Comparison of ENCODE assay signal across 14 cellular contexts in genomic region chr12:95545303-95545702, GRCh38. TPM values are rescaled to one million over a fixed set of nuclear protein-coding genes. Genes with fewer than 3 reads are reported as not detected.
DNase-seq lines count a peak whose midpoint lies in the region; ATAC-seq, FAIRE-seq and TF ChIP-seq lines count a peak whose summit lies in the region.
"Had no signal": no experiment of that assay in that cellular context is flagged by ENCODE, and none has a peak within 500 bp of the region (broad histone marks: within the 10 kb centered on the region; RNA-seq: fewer than 3 reads in every experiment).

No MANE protein-coding gene starts in this region.

- peaks cover 4% of the 10 kb centered on the region for H3K9me3 Mint-ChIP-seq in astrocyte (ENCODE audit: unreplicated experiment)

- H3K27ac ChIP-seq in HEK293 (ENCODE audit: extremely low read depth, low read depth, low read length): peak overlapping the region; percentile 47; the same call in 1 of the 2 replicates
- no peak overlapping the region for H3K27ac ChIP-seq in astrocyte (ENCODE audit: low read depth, low read length)
- H3K27ac ChIP-seq in iPS-18a (ENCODE audit: low read length): peak overlapping the region; percentile 44
- H3K27ac ChIP-seq in mesendoderm (ENCODE audit: low read depth, low read length): no peak overlapping the region

- WGBS in mesendoderm (ENCODE audit: extremely low coverage, insufficient coverage, low lambda C conversion rate): no CpG with 5 or more reads among the region's 4 CpGs

- ATAC-seq in GM21619 (IDR thresholded peaks at IDR 0.05; ENCODE audit: unreplicated experiment): no peak
- ATAC-seq in HG02885 (IDR thresholded peaks at IDR 0.05; ENCODE audit: poor library complexity, unreplicated experiment): no peak
- ATAC-seq: HepG2 had no signal

- H3K4me2 ChIP-seq in astrocyte (ENCODE audit: low read length) (no peak overlapping the region), mesendoderm (ENCODE audit: low read length) (no peak overlapping the region)

- H3K56ac ChIP-seq in mesendoderm (ENCODE audit: low read length): no peak overlapping the region

- H3K4me1 Mint-ChIP-seq in astrocyte (ENCODE audit: low read depth, unreplicated experiment): peaks cover 13% of the 10 kb centered on the region

- H3K27me3 Mint-ChIP-seq in astrocyte (ENCODE audit: low read depth, unreplicated experiment): no peaks in the 10 kb centered on the region

- no peak overlapping the region for H2BK15ac ChIP-seq in mesendoderm (replicated peaks; ENCODE audit: low read depth)

- peak overlapping the region; percentile 5 for H3K4me3 Mint-ChIP-seq in astrocyte (ENCODE audit: unreplicated experiment)

- no peaks in the 10 kb centered on the region for H3K36me3 ChIP-seq in HEK293 (ENCODE audit: control insufficient read depth in 2 of 2, insufficient read depth in 1 of 2, low read length in 2 of 2)
- H3K36me3 ChIP-seq in astrocyte (ENCODE audit: insufficient read depth, low read length): no peaks in the 10 kb centered on the region
- H3K36me3 ChIP-seq in iPS-18a (ENCODE audit: control insufficient read depth, low read depth, low read length): no peaks in the 10 kb centered on the region
- no peaks in the 10 kb centered on the region for H3K36me3 ChIP-seq in mesendoderm (ENCODE audit: control insufficient read depth, insufficient read depth, low read length)

- DNase-seq in astrocyte (ENCODE audit: low read depth) (no peak), NOMO-1 treated with DMSO at 0.1 percent for 48 hours (lab: John Stamatoyannopoulos, UW; ENCODE audit: unreplicated experiment) (no peak), mesendoderm (no peak)
- DNase-seq: Calu3; CD4-positive, alpha-beta memory T cell; MM.1S; NCI-H1694; NCI-H226 had no signal

- POLR2A ChIA-PET in HEK293 (lab: Yijun Ruan, JAX): interaction anchor here (0.8 kb wide), 1 partner anchor 72 kb away, joined by 3 read pairs; the partner anchor contains the start of gene METAP2

- no peaks in the 10 kb centered on the region for H3K9me3 ChIP-seq in HEK293 (ENCODE audit: control insufficient read depth, insufficient read depth, low read depth, low read length)
- H3K9me3 ChIP-seq in astrocyte (ENCODE audit: insufficient read depth, low read depth, low read length): peaks cover 7% of the 10 kb centered on the region
- H3K9me3 ChIP-seq in iPS-18a (ENCODE audit: control insufficient read depth, low read depth, low read length): no peaks in the 10 kb centered on the region

- no peak overlapping the region for H2BK120ac ChIP-seq in mesendoderm (ENCODE audit: low read depth, low read length)

- H2BK5ac ChIP-seq in mesendoderm (ENCODE audit: low read length): no peak overlapping the region

- H3K27me3 ChIP-seq in astrocyte (ENCODE audit: insufficient read depth, low read length) (peaks cover 19% of the 10 kb centered on the region), iPS-18a (ENCODE audit: control insufficient read depth, insufficient read depth, low read length) (no peaks in the 10 kb centered on the region), mesendoderm (ENCODE audit: insufficient read depth, low read length, poor library complexity) (no peaks in the 10 kb centered on the region)

- H4K5ac ChIP-seq in mesendoderm (ENCODE audit: low read length): no peak overlapping the region

- no peak overlapping the region for H4K8ac ChIP-seq in mesendoderm (ENCODE audit: low read depth, low read length)

- TF ChIP-seq CTCF in HEK293 (tag by site-specific recombination; IDR thresholded peaks at IDR 0.05) (no peak), astrocyte (IDR thresholded peaks at IDR 0.05; ENCODE audit: insufficient read depth, low read depth, low read length) (no peak)

- no peak overlapping the region for H2AK5ac ChIP-seq in mesendoderm (ENCODE audit: low read length)

- H3K18ac ChIP-seq in mesendoderm (ENCODE audit: low read length): no peak overlapping the region

- no peaks in the 10 kb centered on the region for H3K36me3 Mint-ChIP-seq in astrocyte (ENCODE audit: low read depth, unreplicated experiment)

- H3K9ac ChIP-seq in astrocyte (ENCODE audit: low read length) (no peak overlapping the region), iPS-18a (ENCODE audit: low read length) (peak overlapping the region; percentile 83), mesendoderm (ENCODE audit: low read length) (no peak overlapping the region)

- FAIRE-seq in astrocyte (lab: Jason Lieb, UNC): no peak
- FAIRE-seq: HepG2 had no signal

- H3K79me2 ChIP-seq in astrocyte (ENCODE audit: insufficient read depth, low read length) (no peaks in the 10 kb centered on the region), mesendoderm (ENCODE audit: control insufficient read depth, insufficient read depth, low read length) (peaks cover 1% of the 10 kb centered on the region)

- H3K4ac ChIP-seq in mesendoderm (ENCODE audit: low read depth, low read length): no peak overlapping the region

- H3K79me1 ChIP-seq in mesendoderm (ENCODE audit: low read length): no peaks in the 10 kb centered on the region

- no peak overlapping the region for H3K23ac ChIP-seq in mesendoderm (ENCODE audit: low read length)

- no peaks in the 10 kb centered on the region for H4K20me1 ChIP-seq in astrocyte (ENCODE audit: insufficient read depth, low read length)

- no peak overlapping the region for H3K4me3 ChIP-seq in HEK293 (ENCODE audit: low read depth, low read length)
- no peak overlapping the region for H3K4me3 ChIP-seq in astrocyte (ENCODE audit: insufficient read depth, low read depth, low read length)
- H3K4me3 ChIP-seq in iPS-18a (ENCODE audit: low read length): peak overlapping the region; percentile 99
- no peak overlapping the region for H3K4me3 ChIP-seq in mesendoderm (ENCODE audit: low read length)

- no peak overlapping the region for H2AFZ ChIP-seq in astrocyte (ENCODE audit: low read depth, low read length)

- H3K4me1 ChIP-seq in HEK293 (ENCODE audit: control insufficient read depth, insufficient read depth, low read length) (peaks cover 16% of the 10 kb centered on the region; the same call in 1 of the 2 replicates), astrocyte (ENCODE audit: insufficient read depth, low read length) (no peaks in the 10 kb centered on the region), iPS-18a (ENCODE audit: control insufficient read depth, low read depth, low read length) (peaks cover 26% of the 10 kb centered on the region), mesendoderm (ENCODE audit: control insufficient read depth, low read depth, low read length) (peaks cover 4% of the 10 kb centered on the region)

- CTCF ChIA-PET in HEK293 (lab: Yijun Ruan, JAX): interaction anchor here (1.4 kb wide), 1 partner anchor 11 kb away, joined by 9 read pairs; no protein-coding TSS in a partner anchor

- H3K27ac Mint-ChIP-seq in astrocyte (ENCODE audit: unreplicated experiment): no peak overlapping the region

TF ChIP-seq in HEK293, 187 proteins besides CTCF, POLR2A, EP300 and RAD21:
- no peak for TF ChIP-seq SP2 (tag by site-specific recombination; IDR thresholded peaks at IDR 0.05)
- TF ChIP-seq ZNF660 (tag by site-specific recombination; IDR thresholded peaks at IDR 0.05): 0 out of 2 replicates have a peak, but pooled peaks have one; percentile 35
- no peak for TF ChIP-seq ATF2 (tag by site-specific recombination; IDR thresholded peaks at IDR 0.05; ENCODE audit: low read depth)
- TF ChIP-seq ZNF423 (tag by site-specific recombination; IDR thresholded peaks at IDR 0.05): no peak
- TF ChIP-seq ZNF843 (tag by site-specific recombination; IDR thresholded peaks at IDR 0.05): no peak
- no peak for TF ChIP-seq AEBP2 (tag by site-specific recombination; IDR thresholded peaks at IDR 0.05; ENCODE audit: borderline replicate concordance)
- no peak for TF ChIP-seq ZNF350 (tag by site-specific recombination; IDR thresholded peaks at IDR 0.05)
TF ChIP-seq in HEK293: peak in this region for 1.

RNA-seq across cellular contexts. Expression of gene USP44, which starts 6.0 kb away (rescaled TPM):
- total RNA-seq in astrocyte: 4.3 and 5.4 TPM in 2 replicates
- polyA plus RNA-seq in mesendoderm (2013, experiment 1 of 2): 25.0 TPM
- 27.8 TPM for polyA plus RNA-seq in mesendoderm (2013, experiment 2 of 2)
- total RNA-seq: H4 had no signal

Comparison
In these comparisons a context has a peak if more than half of its experiments do, and no peak if none do; other contexts are left out.
1. H3K27ac ChIP-seq: peak in HEK293 (single experiment) and iPS-18a (single experiment); none in astrocyte (single experiment) and mesendoderm (single experiment).